1 cellular context compared by ENCODE assay signal in the genomic region with DNA sequence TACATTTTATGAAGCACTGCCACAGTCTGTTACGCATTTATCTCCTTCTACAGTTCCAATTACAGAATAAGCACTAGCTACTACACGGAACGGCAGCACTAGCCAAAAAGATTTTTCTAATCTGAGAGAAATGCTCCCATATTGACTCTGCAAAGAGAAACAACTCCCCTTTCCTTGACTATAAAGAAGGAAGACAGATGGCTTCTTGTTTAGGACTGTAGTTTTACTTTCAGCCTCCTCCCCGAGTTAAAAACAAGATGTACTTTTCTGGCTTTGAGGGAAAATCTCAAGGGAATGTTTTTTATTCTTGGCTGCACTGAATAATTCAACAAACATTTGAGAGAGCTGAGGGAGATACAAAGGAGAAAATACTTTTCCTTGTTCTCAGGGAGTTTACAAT.
TF ChIP-seq lines count a peak whose summit lies in the region.

No MANE protein-coding gene starts in this region.

TF ChIP-seq in H1, 55 proteins besides CTCF, POLR2A, EP300 and RAD21:
- TF ChIP-seq BCL11A (IDR thresholded peaks at IDR 0.05; ENCODE audit: low read depth in 2 of 2, low read length in 2 of 2) (no peak), JUND (IDR thresholded peaks at IDR 0.05; ENCODE audit: low read length) (no peak), SP2 (IDR thresholded peaks at IDR 0.05; ENCODE audit: low read length) (no peak), GABPA (IDR thresholded peaks at IDR 0.05; ENCODE audit: borderline replicate concordance, insufficient read depth, low read length) (no peak), NRF1 (IDR thresholded peaks at IDR 0.05; ENCODE audit: low read depth, low read length) (no peak), CHD1 (IDR thresholded peaks at IDR 0.05; ENCODE audit: low read depth, low read length) (no peak), KDM5A (IDR thresholded peaks at IDR 0.05; ENCODE audit: low read length) (no peak), RBBP5 (IDR thresholded peaks at IDR 0.05; ENCODE audit: borderline replicate concordance, low read depth, low read length) (no peak), SRF (IDR thresholded peaks at IDR 0.05; ENCODE audit: low read depth, low read length) (no peak), BRCA1 (IDR thresholded peaks at IDR 0.05; ENCODE audit: low read depth, low read length) (no peak), EZH2 (IDR thresholded peaks at IDR 0.05; ENCODE audit: low read depth, low read length, severe bottlenecking) (no peak), KDM1A (IDR thresholded peaks at IDR 0.05; ENCODE audit: borderline replicate concordance, low read length) (no peak), TAF1 (IDR thresholded peaks at IDR 0.05; ENCODE audit: low read depth, low read length) (no peak), HDAC6 (IDR thresholded peaks at IDR 0.05; ENCODE audit: low read depth, low read length) (no peak)
